1 cellular context compared by ENCODE assay signal in the genomic region with DNA sequence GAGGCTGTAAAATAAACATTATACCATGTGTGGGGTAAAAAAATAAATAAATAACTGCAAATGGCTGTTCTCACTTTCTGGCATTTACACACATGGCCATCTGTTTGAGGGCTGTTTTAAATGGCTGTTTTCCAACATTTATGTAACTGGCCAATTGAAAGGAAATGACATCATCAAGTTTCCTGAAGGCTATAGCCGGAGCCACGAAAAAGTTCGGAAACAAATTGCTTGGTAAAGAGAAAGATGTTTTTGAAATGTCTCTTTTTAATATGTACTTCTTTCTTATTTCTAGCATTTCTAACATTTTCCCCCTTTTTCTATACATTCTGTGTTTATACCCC.
TF ChIP-seq lines count a peak whose summit lies in the region.

No MANE protein-coding gene starts in this region.

TF ChIP-seq in A549, 52 proteins besides CTCF, POLR2A, EP300 and RAD21 (continued from another document):
- TF ChIP-seq, protein P1, sequence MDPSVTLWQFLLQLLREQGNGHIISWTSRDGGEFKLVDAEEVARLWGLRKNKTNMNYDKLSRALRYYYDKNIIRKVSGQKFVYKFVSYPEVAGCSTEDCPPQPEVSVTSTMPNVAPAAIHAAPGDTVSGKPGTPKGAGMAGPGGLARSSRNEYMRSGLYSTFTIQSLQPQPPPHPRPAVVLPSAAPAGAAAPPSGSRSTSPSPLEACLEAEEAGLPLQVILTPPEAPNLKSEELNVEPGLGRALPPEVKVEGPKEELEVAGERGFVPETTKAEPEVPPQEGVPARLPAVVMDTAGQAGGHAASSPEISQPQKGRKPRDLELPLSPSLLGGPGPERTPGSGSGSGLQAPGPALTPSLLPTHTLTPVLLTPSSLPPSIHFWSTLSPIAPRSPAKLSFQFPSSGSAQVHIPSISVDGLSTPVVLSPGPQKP (IDR thresholded peaks at IDR 0.05; ENCODE audit: low read depth, low read length) = no peak
- TF ChIP-seq NR3C1 (IDR thresholded peaks at IDR 0.05) = no peak
- TF ChIP-seq, protein P2, sequence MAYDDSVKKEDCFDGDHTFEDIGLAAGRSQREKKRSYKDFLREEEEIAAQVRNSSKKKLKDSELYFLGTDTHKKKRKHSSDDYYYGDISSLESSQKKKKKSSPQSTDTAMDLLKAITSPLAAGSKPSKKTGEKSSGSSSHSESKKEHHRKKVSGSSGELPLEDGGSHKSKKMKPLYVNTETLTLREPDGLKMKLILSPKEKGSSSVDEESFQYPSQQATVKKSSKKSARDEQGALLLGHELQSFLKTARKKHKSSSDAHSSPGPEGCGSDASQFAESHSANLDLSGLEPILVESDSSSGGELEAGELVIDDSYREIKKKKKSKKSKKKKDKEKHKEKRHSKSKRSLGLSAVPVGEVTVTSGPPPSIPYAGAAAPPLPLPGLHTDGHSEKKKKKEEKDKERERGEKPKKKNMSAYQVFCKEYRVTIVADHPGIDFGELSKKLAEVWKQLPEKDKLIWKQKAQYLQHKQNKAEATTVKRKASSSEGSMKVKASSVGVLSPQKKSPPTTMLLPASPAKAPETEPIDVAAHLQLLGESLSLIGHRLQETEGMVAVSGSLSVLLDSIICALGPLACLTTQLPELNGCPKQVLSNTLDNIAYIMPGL (CRISPR knock-in tag; IDR thresholded peaks at IDR 0.05; ENCODE audit: borderline replicate concordance) = no peak
- TF ChIP-seq ZSCAN20 (CRISPR knock-in tag; IDR thresholded peaks at IDR 0.05) = no peak
- no peak for TF ChIP-seq HOXB13 (CRISPR knock-in tag; IDR thresholded peaks at IDR 0.05; ENCODE audit: low read depth)
